19 cellular contexts compared by ENCODE assay signal in the genomic region with DNA sequence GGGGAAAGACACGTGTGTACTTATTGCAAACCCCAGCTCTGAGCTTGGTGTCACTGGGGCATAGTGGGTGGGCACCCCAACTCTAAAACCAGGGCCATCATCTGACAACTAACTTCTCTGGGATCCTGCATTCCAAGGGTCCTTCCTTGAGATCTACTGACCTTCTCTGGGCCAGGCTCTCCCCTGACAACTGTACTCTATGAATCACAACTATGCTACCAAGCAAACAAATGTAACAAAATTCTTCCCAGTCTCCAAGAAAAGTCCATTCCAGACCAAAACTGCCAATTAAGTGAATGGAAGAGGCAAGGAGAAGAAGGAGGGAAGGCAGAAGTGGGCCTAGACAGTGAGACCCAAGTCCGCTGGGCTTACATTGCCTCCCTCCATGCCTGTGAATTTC. TPM values are rescaled to one million over a fixed set of nuclear protein-coding genes. Genes with fewer than 3 reads are reported as not detected.
A peak's percentile ranks its signal among the peaks of the same experiment; 100 is the strongest.
DNase-seq lines count a peak whose midpoint lies in the region; ATAC-seq and TF ChIP-seq lines count a peak whose summit lies in the region.
"Had no signal": no experiment of that assay in that cellular context is flagged by ENCODE, and none has a peak within 500 bp of the region (broad histone marks: within the 10 kb centered on the region; RNA-seq: fewer than 3 reads in every experiment).

No MANE protein-coding gene starts in this region.

- no peaks in the 10 kb centered on the region for H3K9me3 ChIP-seq in heart left ventricle
- H3K9me3 ChIP-seq in heart right ventricle: no peaks in the 10 kb centered on the region
- no peaks in the 10 kb centered on the region for H3K9me3 ChIP-seq in hepatocyte (ENCODE audit: low read depth)
- H3K9me3 ChIP-seq in osteoblast (ENCODE audit: low read depth, low read length): no peaks in the 10 kb centered on the region
- H3K9me3 ChIP-seq: BLaER1 treated with 17β-estradiol and CSF1 and Interleukin-3, amounts not matched to agents 10 nM and 100 nM had no signal

- H3K79me2 ChIP-seq in hepatocyte: no peaks in the 10 kb centered on the region
- no peaks in the 10 kb centered on the region for H3K79me2 ChIP-seq in osteoblast (ENCODE audit: insufficient read depth, low read length)

- WGBS in heart left ventricle, 4 donors: 89 to 95% (median 93%) methylated on average over 2 of the region's 2 CpGs
- WGBS in heart right ventricle, 2 donors: 93 to 98% methylated on average over 2 of the region's 2 CpGs
- WGBS in hepatocyte (ENCODE audit: low lambda C conversion rate, missing lambda C conversion rate): 96% methylated on average over 2 of the region's 2 CpGs

- TF ChIP-seq POLR2A in heart left ventricle (IDR thresholded peaks at IDR 0.05): no peak

- no peak overlapping the region for H3K4me3 ChIP-seq in heart left ventricle
- H3K4me3 ChIP-seq in heart right ventricle: no peak overlapping the region
- H3K4me3 ChIP-seq in hepatocyte: no peak overlapping the region
- no peak overlapping the region for H3K4me3 ChIP-seq in osteoblast (ENCODE audit: insufficient read depth, low read length)
- H3K4me3 ChIP-seq: BLaER1 treated with 17β-estradiol and CSF1 and Interleukin-3, amounts not matched to agents 10 nM and 100 nM had no signal

- H3K27me3 ChIP-seq in heart left ventricle: no peaks in the 10 kb centered on the region
- peaks cover 0 to 5% (median 0%) of the 10 kb centered on the region in 7 donors for H3K27me3 ChIP-seq in heart right ventricle
- no peaks in the 10 kb centered on the region for H3K27me3 ChIP-seq in hepatocyte
- no peaks in the 10 kb centered on the region for H3K27me3 ChIP-seq in osteoblast (ENCODE audit: insufficient read depth, low read length)
- H3K27me3 ChIP-seq: BLaER1 treated with 17β-estradiol and CSF1 and Interleukin-3, amounts not matched to agents 10 nM and 100 nM had no signal

- no peak for ATAC-seq in heart left ventricle
- ATAC-seq in heart right ventricle: no peak
- ATAC-seq in HG02678 (IDR thresholded peaks at IDR 0.05; ENCODE audit: unreplicated experiment): no peak
- no peak for ATAC-seq in HG02571 (IDR thresholded peaks at IDR 0.05; ENCODE audit: unreplicated experiment)
- ATAC-seq: CD8-positive, alpha-beta T cell had no signal

- H3K4me2 ChIP-seq in hepatocyte: no peak overlapping the region
- no peak overlapping the region for H3K4me2 ChIP-seq in osteoblast (ENCODE audit: insufficient read depth, low read length)
- H3K4me2 ChIP-seq: BLaER1 treated with 17β-estradiol and CSF1 and Interleukin-3, amounts not matched to agents 10 nM and 100 nM had no signal

- H3K4me1 ChIP-seq in heart left ventricle (peaks cover 0 to 95% (median 43%) of the 10 kb centered on the region in 12 donors), heart right ventricle (peaks cover 14 to 100% (median 59%) of the 10 kb centered on the region in 9 donors), hepatocyte (ENCODE audit: insufficient read depth) (peaks cover 28% of the 10 kb centered on the region), osteoblast (ENCODE audit: insufficient read depth, low read length) (peaks cover 24% of the 10 kb centered on the region)

- H3K27ac ChIP-seq in heart left ventricle: peak overlapping the region in 7 of 12 donors; percentile 0 to 69 (median 47)
- H3K27ac ChIP-seq in heart right ventricle: peak overlapping the region in 5 of 10 donors; percentile 3 to 78 (median 53)
- H3K27ac ChIP-seq in hepatocyte: peak overlapping the region; percentile 57
- no peak overlapping the region for H3K27ac ChIP-seq in osteoblast (ENCODE audit: low read depth, low read length)
- H3K27ac ChIP-seq: 22Rv1; BLaER1 treated with 17β-estradiol and CSF1 and Interleukin-3, amounts not matched to agents 10 nM and 100 nM had no signal

- H2AFZ ChIP-seq in hepatocyte: no peak overlapping the region
- peak overlapping the region; percentile 4 for H2AFZ ChIP-seq in osteoblast (ENCODE audit: low read length)

- H4K20me1 ChIP-seq in hepatocyte (ENCODE audit: insufficient read depth, poor library complexity, severe bottlenecking): no peaks in the 10 kb centered on the region
- H4K20me1 ChIP-seq in osteoblast (ENCODE audit: insufficient read depth, low read length): no peaks in the 10 kb centered on the region
- H4K20me1 ChIP-seq: BLaER1 treated with 17β-estradiol and CSF1 and Interleukin-3, amounts not matched to agents 10 nM and 100 nM had no signal

- intact Hi-C loops in heart left ventricle (cut with DNase I) (no loop called here), heart right ventricle (cut with DNase I) (no loop called here)

- H3K36me3 ChIP-seq in heart left ventricle (peaks cover 0 to 23% (median 0%) of the 10 kb centered on the region in 9 donors), heart right ventricle (peaks cover 0 to 35% (median 0%) of the 10 kb centered on the region in 9 donors), hepatocyte (replicated peaks; ENCODE audit: insufficient read depth, low read depth) (no peaks in the 10 kb centered on the region), osteoblast (ENCODE audit: insufficient read depth, low read length) (no peaks in the 10 kb centered on the region)
- H3K36me3 ChIP-seq: BLaER1 treated with 17β-estradiol and CSF1 and Interleukin-3, amounts not matched to agents 10 nM and 100 nM had no signal

- TF ChIP-seq CTCF in heart left ventricle (IDR thresholded peaks at IDR 0.05): no peak
- TF ChIP-seq CTCF in heart right ventricle (IDR thresholded peaks at IDR 0.05): no peak
- no peak for TF ChIP-seq CTCF in hepatocyte (IDR thresholded peaks at IDR 0.05; ENCODE audit: poor library complexity)
- no peak for TF ChIP-seq CTCF in osteoblast (IDR thresholded peaks at IDR 0.05; ENCODE audit: extremely low read depth, low read depth, low read length)

- no peaks in the 10 kb centered on the region for H3K9me2 ChIP-seq in hepatocyte (replicated peaks; ENCODE audit: insufficient read depth)

- DNase-seq in heart left ventricle (no peak), heart right ventricle (no peak), hepatocyte (ENCODE audit: low spot score) (no peak), osteoblast (ENCODE audit: insufficient read length, low spot score, missing footprints) (peak; percentile 89), SK-N-DZ (ENCODE audit: low spot score) (no peak)
- DNase-seq in stimulated activated CD4-positive, alpha-beta T cell treated with anti-CD3 and anti-CD28 coated beads, Interleukin-4, amount 100 ng/mL, for 24 hours: no peak
- DNase-seq: CD8-positive, alpha-beta T cell; DMS53; Karpas-422; NCI-H1436; NCI-H1930; NCI-H345; NCI-H524 treated with DMSO at 0.1 percent for 48 hours had no signal

RNA-seq across cellular contexts. Expression of gene VWF, which starts 38.2 kb away (rescaled TPM):
- total RNA-seq in heart left ventricle (100 to 1,000 TPM; 187 to 503 (median 258) TPM), heart right ventricle (100 to 1,000 TPM; 163 to 480 (median 275) TPM), hepatocyte (0.04 and 0.20 TPM in 2 replicates), osteoblast (0.29 and 0.72 TPM in 2 replicates)
- polyA plus RNA-seq in heart left ventricle (100 to 1,000 TPM; 125 to 215 TPM), heart right ventricle (100 to 1,000 TPM; 104 to 254 TPM), hepatocyte (0.77 TPM in 1 of 2 replicates, not detected in the other)
- 0.16 and 0.23 TPM in 2 replicates for polyA plus RNA-seq in SK-N-DZ (2014; cell fraction: cytosol; rRNA removed)
- 0.31 and 0.36 TPM in 2 replicates for polyA plus RNA-seq in SK-N-DZ (2014; cell fraction: nucleus; rRNA removed)
- total RNA-seq: CD8-positive, alpha-beta T cell; HT-29; MCF 10A had no signal

Comparison
In these comparisons a context has a peak if more than half of its experiments do, and no peak if none do; other contexts are left out.
1. RNA of gene VWF, which starts 38.2 kb away (total RNA-seq): 163 to 480 TPM in heart right ventricle and 187 to 503 TPM in heart left ventricle; 0.29 to 0.72 TPM in osteoblast and 0.04 to 0.20 TPM in hepatocyte; every median in the first group is over 10 times any median in the second.